In genomic region chr19:14247548-14248471, GRCh38 we compare ENCODE assay signal across 8 cellular contexts. TPM values are rescaled to one million over a fixed set of nuclear protein-coding genes. Genes with fewer than 3 reads are reported as not detected.
A peak's percentile ranks its signal among the peaks of the same experiment; 100 is the strongest.
DNase-seq lines count a peak whose midpoint lies in the region; ATAC-seq, FAIRE-seq and TF ChIP-seq lines count a peak whose summit lies in the region.
"Not testable (repeated sequence)": the region's sequence is repeated elsewhere in the genome, so short reads cannot be mapped to it uniquely, and the experiment has no call there.

No MANE protein-coding gene starts in this region.

- not testable (repeated sequence) for H3K27me3 Mint-ChIP-seq in activated naive CD8-positive, alpha-beta T cell treated with anti-CD3 and anti-CD28 coated beads, Interleukin-2, amount 10 ng/mL, durations not matched to agents 7 days and 5 days; osteocyte (ENCODE audit: unreplicated experiment)

- H3K9me3 Mint-ChIP-seq in activated naive CD8-positive, alpha-beta T cell treated with anti-CD3 and anti-CD28 coated beads, Interleukin-2, amount 10 ng/mL, durations not matched to agents 7 days and 5 days; osteocyte (ENCODE audit: unreplicated experiment): not testable (repeated sequence)

- H3K4me3 ChIP-seq in WERI-Rb-1 (ENCODE audit: low read depth, low read length), result peak overlapping the region; percentile 32
- H3K4me3 ChIP-seq in keratinocyte (ENCODE audit: control insufficient read depth in 2 of 3, extremely low read depth in 1 of 3, insufficient read depth in 2 of 3, low read depth in 1 of 3, low read length in 3 of 3), result not testable (repeated sequence)

- H3K4me2 ChIP-seq in keratinocyte (ENCODE audit: control insufficient read depth, extremely low read depth, insufficient read depth, low read depth, low read length), result peak overlapping the region; percentile 16

- H3K79me2 ChIP-seq in keratinocyte (ENCODE audit: control insufficient read depth, insufficient read depth, low read length), result not testable (repeated sequence)

- DNase-seq in D341Med (ENCODE audit: low spot score) (peak; percentile 43), NCI-H1417 (lab: John Stamatoyannopoulos, UW) (peak in 2 of 3 experiments; percentile 51 to 56), WERI-Rb-1 (peak; percentile 37), superior temporal gyrus (ENCODE audit: extremely low spot score) (peak; percentile 11)
- DNase-seq in activated naive CD8-positive, alpha-beta T cell treated with anti-CD3 and anti-CD28 coated beads, Interleukin-2, amount 10 ng/mL, durations not matched to agents 7 days and 5 days, result peak; percentile 41
- not testable (repeated sequence) for DNase-seq in keratinocyte (ENCODE audit: low read depth, low spot score); osteocyte (ENCODE audit: extremely low spot score, unreplicated experiment)

- not testable (repeated sequence) for H4K20me1 ChIP-seq in keratinocyte (ENCODE audit: control insufficient read depth, extremely low read depth, insufficient read depth, low read length)

- POLR2A ChIA-PET in activated naive CD8-positive, alpha-beta T cell treated with anti-CD3 and anti-CD28 coated beads, Interleukin-2, amount 10 ng/mL, durations not matched to agents 7 days and 5 days (lab: Charles Lee), result not testable (repeated sequence)

- peak overlapping the region; percentile 78 for H3K27ac Mint-ChIP-seq in activated naive CD8-positive, alpha-beta T cell treated with anti-CD3 and anti-CD28 coated beads, Interleukin-2, amount 10 ng/mL, durations not matched to agents 7 days and 5 days
- peak overlapping the region; percentile 23 for H3K27ac Mint-ChIP-seq in osteocyte (ENCODE audit: unreplicated experiment)

- peak overlapping the region; percentile 67 for H3K4me3 Mint-ChIP-seq in activated naive CD8-positive, alpha-beta T cell treated with anti-CD3 and anti-CD28 coated beads, Interleukin-2, amount 10 ng/mL, durations not matched to agents 7 days and 5 days
- H3K4me3 Mint-ChIP-seq in osteocyte (ENCODE audit: unreplicated experiment), result peak overlapping the region; percentile 60

- not testable (repeated sequence) for H3K36me3 Mint-ChIP-seq in activated naive CD8-positive, alpha-beta T cell treated with anti-CD3 and anti-CD28 coated beads, Interleukin-2, amount 10 ng/mL, durations not matched to agents 7 days and 5 days; osteocyte (ENCODE audit: unreplicated experiment)

- peak; percentile 35 for ATAC-seq in activated naive CD8-positive, alpha-beta T cell treated with anti-CD3 and anti-CD28 coated beads, Interleukin-2, amount 10 ng/mL, durations not matched to agents 7 days and 5 days (ENCODE audit: low read depth)
- ATAC-seq in esophagus mucosa, result peak; percentile 34

- not testable (repeated sequence) for FAIRE-seq in keratinocyte (lab: Jason Lieb, UNC)

- peak overlapping the region; percentile 69 for H3K27ac ChIP-seq in WERI-Rb-1
- not testable (repeated sequence) for H3K27ac ChIP-seq in keratinocyte (ENCODE audit: control insufficient read depth, insufficient read depth, low read length)

- not testable (repeated sequence) for H3K27me3 ChIP-seq in WERI-Rb-1 (ENCODE audit: insufficient read depth, low read depth, severe bottlenecking); keratinocyte (ENCODE audit: control insufficient read depth, extremely low read depth, insufficient read depth, low read length)

- not testable (repeated sequence) for H3K36me3 ChIP-seq in WERI-Rb-1; keratinocyte (ENCODE audit: control insufficient read depth in 2 of 2, extremely low read depth in 1 of 2, insufficient read depth in 2 of 2, low read length in 2 of 2)

- TF ChIP-seq CTCF in WERI-Rb-1 (IDR thresholded peaks at IDR 0.05; ENCODE audit: low read depth, low read length); keratinocyte (optimal IDR thresholded peaks at IDR 0.05 in 1 of 3, IDR thresholded peaks at IDR 0.05 in 1 of 3, conservative IDR thresholded peaks at IDR 0.05 in 1 of 3; ENCODE audit: extremely low read depth in 1 of 3, insufficient read depth in 2 of 3, low read length in 3 of 3); osteocyte (IDR thresholded peaks at IDR 0.05): not testable (repeated sequence)

- H3K4me1 Mint-ChIP-seq in activated naive CD8-positive, alpha-beta T cell treated with anti-CD3 and anti-CD28 coated beads, Interleukin-2, amount 10 ng/mL, durations not matched to agents 7 days and 5 days; osteocyte (ENCODE audit: unreplicated experiment): not testable (repeated sequence)

- not testable (repeated sequence) for H3K9me1 ChIP-seq in keratinocyte (ENCODE audit: control insufficient read depth, extremely low read depth, insufficient read depth, low read length)

- H2AFZ ChIP-seq in keratinocyte (ENCODE audit: control insufficient read depth, low read length), result peak overlapping the region; percentile 40

- not testable (repeated sequence) for H3K9ac ChIP-seq in keratinocyte (ENCODE audit: control insufficient read depth, extremely low read depth, insufficient read depth, low read length)

- H3K9me3 ChIP-seq in WERI-Rb-1 (ENCODE audit: severe bottlenecking); keratinocyte (ENCODE audit: control insufficient read depth, low read depth, low read length): not testable (repeated sequence)

- dilution Hi-C loops in keratinocyte (cut with MboI; ENCODE audit: extremely low pct_ligation_motif_present, low sequenced_read_pairs), result not testable (repeated sequence)

- H3K4me1 ChIP-seq in keratinocyte (ENCODE audit: control insufficient read depth, extremely low read depth, insufficient read depth, low read length), result not testable (repeated sequence)

RNA-seq across cellular contexts. Expression of gene ADGRL1, which starts 41.8 kb away (rescaled TPM):
- total RNA-seq in activated naive CD8-positive, alpha-beta T cell treated with anti-CD3 and anti-CD28 coated beads, Interleukin-2, amount 10 ng/mL, durations not matched to agents 7 days and 5 days, result 10 to 100 TPM; 15.0 to 16.4 TPM
- 5.5 TPM for total RNA-seq in esophagus mucosa
- polyA plus RNA-seq in keratinocyte, result 3.2 to 6.8 TPM (median 4.6 TPM) in 3 replicates
- polyA plus RNA-seq in keratinocyte (2011; ENCODE audit: low read depth), result 12.7 TPM
- 2.7 and 5.9 TPM in 2 replicates for polyA plus RNA-seq in keratinocyte (2011; cell fraction: cytosol; rRNA removed)
- polyA plus RNA-seq in keratinocyte (2011; cell fraction: nucleus; rRNA removed), result 15.4 and 24.4 TPM in 2 replicates
- 6.8 and 14.0 TPM in 2 replicates for polyA plus RNA-seq in keratinocyte (2012; ENCODE audit: low replicate concordance)
- 11.9 to 24.3 TPM (median 15.4 TPM) in 3 replicates for polyA minus RNA-seq in keratinocyte
- 20.5 TPM for polyA minus RNA-seq in keratinocyte (2011; cell fraction: cytosol; rRNA and poly(A)+ RNA removed)
- polyA minus RNA-seq in keratinocyte (2011; cell fraction: nucleus; rRNA and poly(A)+ RNA removed), result 16.5 and 29.4 TPM in 2 replicates
- 43.5 and 48.6 TPM in 2 replicates for total RNA-seq in osteocyte
